In the genomic region with DNA sequence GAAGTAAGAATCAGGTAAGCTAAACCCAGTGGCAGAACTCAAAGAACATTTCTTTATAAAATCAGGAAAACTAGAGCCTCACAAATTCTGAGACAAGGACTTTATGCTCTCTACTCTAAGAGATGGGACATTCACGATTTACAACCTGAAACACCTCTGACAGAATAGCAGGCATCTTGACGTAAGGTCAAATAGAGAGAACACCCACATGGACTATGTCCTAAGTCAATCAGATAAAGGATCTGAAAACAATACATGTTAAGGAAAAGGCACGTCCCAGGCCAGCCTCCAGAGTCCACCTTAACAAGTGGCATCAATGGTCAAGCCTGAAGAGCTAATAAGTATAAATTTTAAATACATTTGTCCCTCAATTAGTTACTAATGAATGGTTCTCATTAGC, we compare ENCODE assay signal across 20 cellular contexts. TPM values are rescaled to one million over a fixed set of nuclear protein-coding genes. Genes with fewer than 3 reads are reported as not detected.
DNase-seq lines count a peak whose midpoint lies in the region; ATAC-seq and FAIRE-seq lines count a peak whose summit lies in the region.
"Had no signal": no experiment of that assay in that cellular context is flagged by ENCODE, and none has a peak within 500 bp of the region (broad histone marks: within the 10 kb centered on the region; RNA-seq: fewer than 3 reads in every experiment).

No MANE protein-coding gene starts in this region.

- peak overlapping the region in 1 of 11 experiments; percentile 62; a peak in 2 of 22 replicates for H3K9ac ChIP-seq in BLaER1 treated with 17β-estradiol and CSF1 and Interleukin-3, amounts not matched to agents 10 nM and 100 nM

- H3K27me3 ChIP-seq in BLaER1 treated with 17β-estradiol and CSF1 and Interleukin-3, amounts not matched to agents 10 nM and 100 nM, result no peaks in the 10 kb centered on the region
- no peaks in the 10 kb centered on the region for H3K27me3 ChIP-seq in CD4-positive, alpha-beta memory T cell (ENCODE audit: insufficient read depth, low read length)

- ATAC-seq in natural killer cell treated with Interleukin-12 subunit alpha and Interleukin-12 subunit beta and Interleukin-15 and Interleukin-18, amount 100 ng/mL, for 72 hours, result no peak
- ATAC-seq: HCT116 had no signal

- H3K27ac Mint-ChIP-seq in CD4-positive, alpha-beta memory T cell, result peak overlapping the region in 4 of 7 donors; percentile 55 to 85 (median 62)
- peak overlapping the region in 4 of 6 donors; percentile 59 to 83 (median 64) for H3K27ac Mint-ChIP-seq in immature natural killer cell
- peak overlapping the region; percentile 82 to 90 for H3K27ac Mint-ChIP-seq in natural killer cell treated with Interleukin-12 subunit alpha and Interleukin-12 subunit beta and Interleukin-15 and Interleukin-18, amount 100 ng/mL, for 72 hours

- H3K4me2 ChIP-seq in BLaER1 treated with 17β-estradiol and CSF1 and Interleukin-3, amounts not matched to agents 10 nM and 100 nM, result peak overlapping the region in 7 of 11 experiments; percentile 65 to 94 (median 77); a peak in 14 of 22 replicates

- intact Hi-C loops in CD4-positive, alpha-beta memory T cell (cut with micrococcal nuclease), result loop anchor here (10.0 kb wide), 1 partner anchor 286 kb away; a partner anchor contains a TSS

- POLR2A ChIA-PET in CD4-positive, alpha-beta memory T cell (lab: Charles Lee; ENCODE audit: partially characterized antibody), result no interaction called here

- no peak for DNase-seq in CD4-positive, alpha-beta memory T cell
- DNase-seq in immature natural killer cell, result no peak
- DNase-seq in natural killer cell treated with Interleukin-12 subunit alpha and Interleukin-12 subunit beta and Interleukin-15 and Interleukin-18, amount 100 ng/mL, for 72 hours (ENCODE audit: low spot score), result no peak
- DNase-seq in NCI-H69 (lab: John Stamatoyannopoulos, UW), result no peak
- no peak for DNase-seq in GM19239 (ENCODE audit: insufficient read length, low spot score)
- DNase-seq in occipital lobe (lab: John Stamatoyannopoulos, UW), result no peak
- DNase-seq: Calu3, DMS79 treated with DMSO at 0.1 percent for 48 hours, GF-D8, NCI-H1048, NCI-H1694, NCI-H2029 treated with DMSO at 0.1 percent for 48 hours, NCI-H446 treated with DMSO at 0.1 percent for 48 hours, SHP77 treated with DMSO at 0.1 percent for 48 hours had no signal

- no peaks in the 10 kb centered on the region for H3K9me3 Mint-ChIP-seq in CD4-positive, alpha-beta memory T cell
- no peaks in the 10 kb centered on the region for H3K9me3 Mint-ChIP-seq in immature natural killer cell
- no peaks in the 10 kb centered on the region for H3K9me3 Mint-ChIP-seq in natural killer cell treated with Interleukin-12 subunit alpha and Interleukin-12 subunit beta and Interleukin-15 and Interleukin-18, amount 100 ng/mL, for 72 hours

- CTCF ChIA-PET in CD4-positive, alpha-beta memory T cell (lab: Charles Lee; ENCODE audit: partially characterized antibody), result interaction anchor here (1.0 to 7.5 kb wide), 6 partner anchors 10 to 60 kb away, joined by 3 to 97 read pairs (median 7); a partner anchor contains a TSS

- no peaks in the 10 kb centered on the region for H3K9me3 ChIP-seq in BLaER1 treated with 17β-estradiol and CSF1 and Interleukin-3, amounts not matched to agents 10 nM and 100 nM (replicated peaks in 1 of 11)
- no peaks in the 10 kb centered on the region for H3K9me3 ChIP-seq in CD4-positive, alpha-beta memory T cell (ENCODE audit: control insufficient read depth in 1 of 2, low read length in 2 of 2)

- H4K20me1 ChIP-seq in BLaER1 treated with 17β-estradiol and CSF1 and Interleukin-3, amounts not matched to agents 10 nM and 100 nM, result no peaks in the 10 kb centered on the region

- peaks cover 0 to 54% (median 27%) of the 10 kb centered on the region in 11 experiments; a peak in 14 of 22 replicates for H3K36me3 ChIP-seq in BLaER1 treated with 17β-estradiol and CSF1 and Interleukin-3, amounts not matched to agents 10 nM and 100 nM
- peaks cover 14% of the 10 kb centered on the region for H3K36me3 ChIP-seq in CD4-positive, alpha-beta memory T cell (ENCODE audit: insufficient read depth, low read length)

- peaks cover 8 to 46% of the 10 kb centered on the region in 2 donors for H3K36me3 Mint-ChIP-seq in CD4-positive, alpha-beta memory T cell
- peaks cover 19 to 45% (median 33%) of the 10 kb centered on the region in 3 donors for H3K36me3 Mint-ChIP-seq in immature natural killer cell
- H3K36me3 Mint-ChIP-seq in natural killer cell treated with Interleukin-12 subunit alpha and Interleukin-12 subunit beta and Interleukin-15 and Interleukin-18, amount 100 ng/mL, for 72 hours, result peaks cover 15% of the 10 kb centered on the region

- peaks cover 0 to 6% (median 1%) of the 10 kb centered on the region in 4 donors for H3K4me1 Mint-ChIP-seq in CD4-positive, alpha-beta memory T cell
- H3K4me1 Mint-ChIP-seq in immature natural killer cell, result peaks cover 34 to 78% of the 10 kb centered on the region in 2 donors
- H3K4me1 Mint-ChIP-seq in natural killer cell treated with Interleukin-12 subunit alpha and Interleukin-12 subunit beta and Interleukin-15 and Interleukin-18, amount 100 ng/mL, for 72 hours (ENCODE audit: low read depth in 2 of 2), result peaks cover 49 to 56% of the 10 kb centered on the region in 2 donors

- peak overlapping the region in 8 of 11 experiments; percentile 60 to 86 (median 78); a peak in 15 of 22 replicates for H3K27ac ChIP-seq in BLaER1 treated with 17β-estradiol and CSF1 and Interleukin-3, amounts not matched to agents 10 nM and 100 nM
- H3K27ac ChIP-seq in CD4-positive, alpha-beta memory T cell (ENCODE audit: low read depth, low read length), result no peak overlapping the region
- H3K27ac ChIP-seq: C4-2B, HL-60, RWPE1 had no signal

- H3K27me3 Mint-ChIP-seq in CD4-positive, alpha-beta memory T cell, result no peaks in the 10 kb centered on the region
- peaks cover 0 to 3% (median 2%) of the 10 kb centered on the region in 3 donors for H3K27me3 Mint-ChIP-seq in immature natural killer cell (ENCODE audit: low read depth in 3 of 3)
- no peaks in the 10 kb centered on the region for H3K27me3 Mint-ChIP-seq in natural killer cell treated with Interleukin-12 subunit alpha and Interleukin-12 subunit beta and Interleukin-15 and Interleukin-18, amount 100 ng/mL, for 72 hours

- peak overlapping the region in 3 of 10 experiments; percentile 33 to 60 (median 46); a peak in 3 of 20 replicates for H3K4me3 ChIP-seq in BLaER1 treated with 17β-estradiol and CSF1 and Interleukin-3, amounts not matched to agents 10 nM and 100 nM
- H3K4me3 ChIP-seq in CD4-positive, alpha-beta memory T cell (ENCODE audit: low read length in 2 of 2), result no peak overlapping the region

- H3K4me1 ChIP-seq in BLaER1 treated with 17β-estradiol and CSF1 and Interleukin-3, amounts not matched to agents 10 nM and 100 nM, result peaks cover 67 to 100% (median 97%) of the 10 kb centered on the region in 10 experiments
- H3K4me1 ChIP-seq in CD4-positive, alpha-beta memory T cell (ENCODE audit: insufficient read depth, low read length), result no peaks in the 10 kb centered on the region

- H3K4me3 Mint-ChIP-seq in CD4-positive, alpha-beta memory T cell, result no peak overlapping the region
- H3K4me3 Mint-ChIP-seq in immature natural killer cell, result no peak overlapping the region
- H3K4me3 Mint-ChIP-seq in natural killer cell treated with Interleukin-12 subunit alpha and Interleukin-12 subunit beta and Interleukin-15 and Interleukin-18, amount 100 ng/mL, for 72 hours, result no peak overlapping the region

- FAIRE-seq in GM19239 (lab: Jason Lieb, UNC), result no peak
- FAIRE-seq: H1 had no signal

RNA-seq across cellular contexts. Expression of a gene that starts 39.9 kb away (rescaled TPM):
- under 1 TPM; 0.23 to 0.28 TPM for total RNA-seq in CD4-positive, alpha-beta memory T cell
- polyA plus RNA-seq in CD4-positive, alpha-beta memory T cell, result under 1 TPM in 1 of 2 donors, not detected in 1; 0.15 TPM
- under 1 TPM in 1 of 3 donors, not detected in 2; 0.18 TPM for polyA plus RNA-seq in immature natural killer cell
- 1 to 10 TPM; 2.4 to 2.9 TPM for total RNA-seq in natural killer cell treated with Interleukin-12 subunit alpha and Interleukin-12 subunit beta and Interleukin-15 and Interleukin-18, amount 100 ng/mL, for 72 hours
- total RNA-seq in occipital lobe, result 0.47 TPM

RNA-seq across cellular contexts. Expression of a gene that starts 51.6 kb away (rescaled TPM):
- total RNA-seq in CD4-positive, alpha-beta memory T cell, result 10 to 100 TPM; 37.2 to 42.8 TPM
- polyA plus RNA-seq in CD4-positive, alpha-beta memory T cell, result 10 to 100 TPM; 15.3 to 31.0 TPM
- polyA plus RNA-seq in immature natural killer cell, result 100 to 1,000 TPM; 155 to 253 (median 185) TPM
- total RNA-seq in natural killer cell treated with Interleukin-12 subunit alpha and Interleukin-12 subunit beta and Interleukin-15 and Interleukin-18, amount 100 ng/mL, for 72 hours, result 100 to 1,000 TPM; 139 to 186 TPM
- 138 TPM for total RNA-seq in occipital lobe
